In the genomic region with DNA sequence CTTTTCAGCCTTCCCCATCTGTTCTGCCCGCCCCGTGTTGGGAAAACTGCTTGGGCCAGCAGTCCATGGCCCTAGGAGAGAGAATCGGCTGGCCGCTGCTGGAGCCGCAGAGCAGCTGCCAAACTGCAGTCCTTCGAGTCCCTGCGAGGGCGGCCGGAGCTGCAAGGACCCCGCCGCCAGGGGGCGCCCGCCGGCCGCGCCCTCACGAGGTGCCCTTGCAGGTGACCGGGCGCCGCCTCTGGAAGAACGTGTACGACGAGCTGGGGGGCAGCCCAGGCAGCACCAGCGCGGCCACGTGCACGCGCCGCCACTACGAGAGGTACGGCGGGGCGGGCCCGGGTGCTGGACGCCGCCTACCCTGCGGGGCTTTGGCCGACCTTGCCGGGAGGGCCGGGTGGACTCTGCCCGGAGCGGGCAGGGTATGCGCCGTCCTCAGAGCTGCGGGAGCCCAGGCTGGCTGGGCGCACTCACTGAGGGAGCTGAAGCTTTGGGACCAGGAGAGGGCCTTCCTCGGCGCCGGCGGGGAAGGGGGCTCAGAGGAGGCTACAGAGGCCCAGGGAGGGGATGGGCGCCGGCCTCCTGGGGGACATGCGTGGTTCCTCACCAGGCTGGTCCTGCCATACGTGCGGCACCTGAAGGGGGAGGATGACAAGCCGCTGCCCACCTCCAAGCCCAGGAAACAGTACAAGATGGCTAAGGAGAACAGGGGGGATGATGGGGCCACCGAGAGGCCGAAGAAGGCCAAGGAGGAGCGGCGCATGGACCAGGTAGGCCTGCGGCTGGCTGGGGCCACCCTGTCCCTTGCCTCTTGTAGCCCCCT, we compare ENCODE assay signal across 1 cellular context.
A peak's percentile ranks its signal among the peaks of the same experiment; 100 is the strongest.
TF ChIP-seq lines count a peak whose summit lies in the region.

No MANE protein-coding gene starts in this region.

TF ChIP-seq in K562, 482 proteins besides CTCF, POLR2A, EP300 and RAD21 (continued from another document):
- no peak for TF ChIP-seq ZBTB1 (CRISPR knock-in tag; IDR thresholded peaks at IDR 0.05; ENCODE audit: borderline replicate concordance, low read depth)
- no peak for TF ChIP-seq HDAC1 (IDR thresholded peaks at IDR 0.05)
- TF ChIP-seq, protein P1, sequence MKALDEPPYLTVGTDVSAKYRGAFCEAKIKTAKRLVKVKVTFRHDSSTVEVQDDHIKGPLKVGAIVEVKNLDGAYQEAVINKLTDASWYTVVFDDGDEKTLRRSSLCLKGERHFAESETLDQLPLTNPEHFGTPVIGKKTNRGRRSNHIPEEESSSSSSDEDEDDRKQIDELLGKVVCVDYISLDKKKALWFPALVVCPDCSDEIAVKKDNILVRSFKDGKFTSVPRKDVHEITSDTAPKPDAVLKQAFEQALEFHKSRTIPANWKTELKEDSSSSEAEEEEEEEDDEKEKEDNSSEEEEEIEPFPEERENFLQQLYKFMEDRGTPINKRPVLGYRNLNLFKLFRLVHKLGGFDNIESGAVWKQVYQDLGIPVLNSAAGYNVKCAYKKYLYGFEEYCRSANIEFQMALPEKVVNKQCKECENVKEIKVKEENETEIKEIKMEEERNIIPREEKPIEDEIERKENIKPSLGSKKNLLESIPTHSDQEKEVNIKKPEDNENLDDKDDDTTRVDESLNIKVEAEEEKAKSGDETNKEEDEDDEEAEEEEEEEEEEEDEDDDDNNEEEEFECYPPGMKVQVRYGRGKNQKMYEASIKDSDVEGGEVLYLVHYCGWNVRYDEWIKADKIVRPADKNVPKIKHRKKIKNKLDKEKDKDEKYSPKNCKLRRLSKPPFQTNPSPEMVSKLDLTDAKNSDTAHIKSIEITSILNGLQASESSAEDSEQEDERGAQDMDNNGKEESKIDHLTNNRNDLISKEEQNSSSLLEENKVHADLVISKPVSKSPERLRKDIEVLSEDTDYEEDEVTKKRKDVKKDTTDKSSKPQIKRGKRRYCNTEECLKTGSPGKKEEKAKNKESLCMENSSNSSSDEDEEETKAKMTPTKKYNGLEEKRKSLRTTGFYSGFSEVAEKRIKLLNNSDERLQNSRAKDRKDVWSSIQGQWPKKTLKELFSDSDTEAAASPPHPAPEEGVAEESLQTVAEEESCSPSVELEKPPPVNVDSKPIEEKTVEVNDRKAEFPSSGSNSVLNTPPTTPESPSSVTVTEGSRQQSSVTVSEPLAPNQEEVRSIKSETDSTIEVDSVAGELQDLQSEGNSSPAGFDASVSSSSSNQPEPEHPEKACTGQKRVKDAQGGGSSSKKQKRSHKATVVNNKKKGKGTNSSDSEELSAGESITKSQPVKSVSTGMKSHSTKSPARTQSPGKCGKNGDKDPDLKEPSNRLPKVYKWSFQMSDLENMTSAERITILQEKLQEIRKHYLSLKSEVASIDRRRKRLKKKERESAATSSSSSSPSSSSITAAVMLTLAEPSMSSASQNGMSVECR (CRISPR knock-in tag; IDR thresholded peaks at IDR 0.05) = no peak
- TF ChIP-seq HSF4 (CRISPR knock-in tag; IDR thresholded peaks at IDR 0.05; ENCODE audit: borderline replicate concordance) = no peak
- no peak for TF ChIP-seq FOXJ3 (CRISPR knock-in tag; IDR thresholded peaks at IDR 0.05)
- TF ChIP-seq NFE2 (IDR thresholded peaks at IDR 0.05; ENCODE audit: low read depth) = no peak
- peak in 1 of 2 experiments; percentile 50; a peak in 1 of 4 replicates for TF ChIP-seq NONO (IDR thresholded peaks at IDR 0.05; ENCODE audit: low read depth in 2 of 2, low read length in 1 of 2)
- TF ChIP-seq, protein P2, sequence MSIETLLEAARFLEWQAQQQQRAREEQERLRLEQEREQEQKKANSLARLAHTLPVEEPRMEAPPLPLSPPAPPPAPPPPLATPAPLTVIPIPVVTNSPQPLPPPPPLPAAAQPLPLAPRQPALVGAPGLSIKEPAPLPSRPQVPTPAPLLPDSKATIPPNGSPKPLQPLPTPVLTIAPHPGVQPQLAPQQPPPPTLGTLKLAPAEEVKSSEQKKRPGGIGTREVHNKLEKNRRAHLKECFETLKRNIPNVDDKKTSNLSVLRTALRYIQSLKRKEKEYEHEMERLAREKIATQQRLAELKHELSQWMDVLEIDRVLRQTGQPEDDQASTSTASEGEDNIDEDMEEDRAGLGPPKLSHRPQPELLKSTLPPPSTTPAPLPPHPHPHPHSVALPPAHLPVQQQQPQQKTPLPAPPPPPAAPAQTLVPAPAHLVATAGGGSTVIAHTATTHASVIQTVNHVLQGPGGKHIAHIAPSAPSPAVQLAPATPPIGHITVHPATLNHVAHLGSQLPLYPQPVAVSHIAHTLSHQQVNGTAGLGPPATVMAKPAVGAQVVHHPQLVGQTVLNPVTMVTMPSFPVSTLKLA (conservative IDR thresholded peaks at IDR 0.05) = peak in 1 of 2 experiments; percentile 64; a peak in 2 of 4 replicates
- TF ChIP-seq, protein P3, sequence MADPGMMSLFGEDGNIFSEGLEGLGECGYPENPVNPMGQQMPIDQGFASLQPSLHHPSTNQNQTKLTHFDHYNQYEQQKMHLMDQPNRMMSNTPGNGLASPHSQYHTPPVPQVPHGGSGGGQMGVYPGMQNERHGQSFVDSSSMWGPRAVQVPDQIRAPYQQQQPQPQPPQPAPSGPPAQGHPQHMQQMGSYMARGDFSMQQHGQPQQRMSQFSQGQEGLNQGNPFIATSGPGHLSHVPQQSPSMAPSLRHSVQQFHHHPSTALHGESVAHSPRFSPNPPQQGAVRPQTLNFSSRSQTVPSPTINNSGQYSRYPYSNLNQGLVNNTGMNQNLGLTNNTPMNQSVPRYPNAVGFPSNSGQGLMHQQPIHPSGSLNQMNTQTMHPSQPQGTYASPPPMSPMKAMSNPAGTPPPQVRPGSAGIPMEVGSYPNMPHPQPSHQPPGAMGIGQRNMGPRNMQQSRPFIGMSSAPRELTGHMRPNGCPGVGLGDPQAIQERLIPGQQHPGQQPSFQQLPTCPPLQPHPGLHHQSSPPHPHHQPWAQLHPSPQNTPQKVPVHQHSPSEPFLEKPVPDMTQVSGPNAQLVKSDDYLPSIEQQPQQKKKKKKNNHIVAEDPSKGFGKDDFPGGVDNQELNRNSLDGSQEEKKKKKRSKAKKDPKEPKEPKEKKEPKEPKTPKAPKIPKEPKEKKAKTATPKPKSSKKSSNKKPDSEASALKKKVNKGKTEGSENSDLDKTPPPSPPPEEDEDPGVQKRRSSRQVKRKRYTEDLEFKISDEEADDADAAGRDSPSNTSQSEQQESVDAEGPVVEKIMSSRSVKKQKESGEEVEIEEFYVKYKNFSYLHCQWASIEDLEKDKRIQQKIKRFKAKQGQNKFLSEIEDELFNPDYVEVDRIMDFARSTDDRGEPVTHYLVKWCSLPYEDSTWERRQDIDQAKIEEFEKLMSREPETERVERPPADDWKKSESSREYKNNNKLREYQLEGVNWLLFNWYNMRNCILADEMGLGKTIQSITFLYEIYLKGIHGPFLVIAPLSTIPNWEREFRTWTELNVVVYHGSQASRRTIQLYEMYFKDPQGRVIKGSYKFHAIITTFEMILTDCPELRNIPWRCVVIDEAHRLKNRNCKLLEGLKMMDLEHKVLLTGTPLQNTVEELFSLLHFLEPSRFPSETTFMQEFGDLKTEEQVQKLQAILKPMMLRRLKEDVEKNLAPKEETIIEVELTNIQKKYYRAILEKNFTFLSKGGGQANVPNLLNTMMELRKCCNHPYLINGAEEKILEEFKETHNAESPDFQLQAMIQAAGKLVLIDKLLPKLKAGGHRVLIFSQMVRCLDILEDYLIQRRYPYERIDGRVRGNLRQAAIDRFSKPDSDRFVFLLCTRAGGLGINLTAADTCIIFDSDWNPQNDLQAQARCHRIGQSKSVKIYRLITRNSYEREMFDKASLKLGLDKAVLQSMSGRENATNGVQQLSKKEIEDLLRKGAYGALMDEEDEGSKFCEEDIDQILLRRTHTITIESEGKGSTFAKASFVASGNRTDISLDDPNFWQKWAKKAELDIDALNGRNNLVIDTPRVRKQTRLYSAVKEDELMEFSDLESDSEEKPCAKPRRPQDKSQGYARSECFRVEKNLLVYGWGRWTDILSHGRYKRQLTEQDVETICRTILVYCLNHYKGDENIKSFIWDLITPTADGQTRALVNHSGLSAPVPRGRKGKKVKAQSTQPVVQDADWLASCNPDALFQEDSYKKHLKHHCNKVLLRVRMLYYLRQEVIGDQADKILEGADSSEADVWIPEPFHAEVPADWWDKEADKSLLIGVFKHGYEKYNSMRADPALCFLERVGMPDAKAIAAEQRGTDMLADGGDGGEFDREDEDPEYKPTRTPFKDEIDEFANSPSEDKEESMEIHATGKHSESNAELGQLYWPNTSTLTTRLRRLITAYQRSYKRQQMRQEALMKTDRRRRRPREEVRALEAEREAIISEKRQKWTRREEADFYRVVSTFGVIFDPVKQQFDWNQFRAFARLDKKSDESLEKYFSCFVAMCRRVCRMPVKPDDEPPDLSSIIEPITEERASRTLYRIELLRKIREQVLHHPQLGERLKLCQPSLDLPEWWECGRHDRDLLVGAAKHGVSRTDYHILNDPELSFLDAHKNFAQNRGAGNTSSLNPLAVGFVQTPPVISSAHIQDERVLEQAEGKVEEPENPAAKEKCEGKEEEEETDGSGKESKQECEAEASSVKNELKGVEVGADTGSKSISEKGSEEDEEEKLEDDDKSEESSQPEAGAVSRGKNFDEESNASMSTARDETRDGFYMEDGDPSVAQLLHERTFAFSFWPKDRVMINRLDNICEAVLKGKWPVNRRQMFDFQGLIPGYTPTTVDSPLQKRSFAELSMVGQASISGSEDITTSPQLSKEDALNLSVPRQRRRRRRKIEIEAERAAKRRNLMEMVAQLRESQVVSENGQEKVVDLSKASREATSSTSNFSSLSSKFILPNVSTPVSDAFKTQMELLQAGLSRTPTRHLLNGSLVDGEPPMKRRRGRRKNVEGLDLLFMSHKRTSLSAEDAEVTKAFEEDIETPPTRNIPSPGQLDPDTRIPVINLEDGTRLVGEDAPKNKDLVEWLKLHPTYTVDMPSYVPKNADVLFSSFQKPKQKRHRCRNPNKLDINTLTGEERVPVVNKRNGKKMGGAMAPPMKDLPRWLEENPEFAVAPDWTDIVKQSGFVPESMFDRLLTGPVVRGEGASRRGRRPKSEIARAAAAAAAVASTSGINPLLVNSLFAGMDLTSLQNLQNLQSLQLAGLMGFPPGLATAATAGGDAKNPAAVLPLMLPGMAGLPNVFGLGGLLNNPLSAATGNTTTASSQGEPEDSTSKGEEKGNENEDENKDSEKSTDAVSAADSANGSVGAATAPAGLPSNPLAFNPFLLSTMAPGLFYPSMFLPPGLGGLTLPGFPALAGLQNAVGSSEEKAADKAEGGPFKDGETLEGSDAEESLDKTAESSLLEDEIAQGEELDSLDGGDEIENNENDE (IDR thresholded peaks at IDR 0.05; ENCODE audit: low read depth, low read length) = no peak
- TF ChIP-seq, protein P4, sequence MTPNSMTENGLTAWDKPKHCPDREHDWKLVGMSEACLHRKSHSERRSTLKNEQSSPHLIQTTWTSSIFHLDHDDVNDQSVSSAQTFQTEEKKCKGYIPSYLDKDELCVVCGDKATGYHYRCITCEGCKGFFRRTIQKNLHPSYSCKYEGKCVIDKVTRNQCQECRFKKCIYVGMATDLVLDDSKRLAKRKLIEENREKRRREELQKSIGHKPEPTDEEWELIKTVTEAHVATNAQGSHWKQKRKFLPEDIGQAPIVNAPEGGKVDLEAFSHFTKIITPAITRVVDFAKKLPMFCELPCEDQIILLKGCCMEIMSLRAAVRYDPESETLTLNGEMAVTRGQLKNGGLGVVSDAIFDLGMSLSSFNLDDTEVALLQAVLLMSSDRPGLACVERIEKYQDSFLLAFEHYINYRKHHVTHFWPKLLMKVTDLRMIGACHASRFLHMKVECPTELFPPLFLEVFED (CRISPR knock-in tag; conservative IDR thresholded peaks at IDR 0.05) = no peak
- TF ChIP-seq ZSCAN29 (IDR thresholded peaks at IDR 0.05) = no peak
- TF ChIP-seq, protein P5, sequence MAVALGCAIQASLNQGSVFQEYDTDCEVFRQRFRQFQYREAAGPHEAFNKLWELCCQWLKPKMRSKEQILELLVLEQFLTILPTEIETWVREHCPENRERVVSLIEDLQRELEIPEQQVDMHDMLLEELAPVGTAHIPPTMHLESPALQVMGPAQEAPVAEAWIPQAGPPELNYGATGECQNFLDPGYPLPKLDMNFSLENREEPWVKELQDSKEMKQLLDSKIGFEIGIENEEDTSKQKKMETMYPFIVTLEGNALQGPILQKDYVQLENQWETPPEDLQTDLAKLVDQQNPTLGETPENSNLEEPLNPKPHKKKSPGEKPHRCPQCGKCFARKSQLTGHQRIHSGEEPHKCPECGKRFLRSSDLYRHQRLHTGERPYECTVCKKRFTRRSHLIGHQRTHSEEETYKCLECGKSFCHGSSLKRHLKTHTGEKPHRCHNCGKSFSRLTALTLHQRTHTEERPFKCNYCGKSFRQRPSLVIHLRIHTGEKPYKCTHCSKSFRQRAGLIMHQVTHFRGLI (CRISPR knock-in tag; IDR thresholded peaks at IDR 0.05) = no peak
- TF ChIP-seq, protein P6, sequence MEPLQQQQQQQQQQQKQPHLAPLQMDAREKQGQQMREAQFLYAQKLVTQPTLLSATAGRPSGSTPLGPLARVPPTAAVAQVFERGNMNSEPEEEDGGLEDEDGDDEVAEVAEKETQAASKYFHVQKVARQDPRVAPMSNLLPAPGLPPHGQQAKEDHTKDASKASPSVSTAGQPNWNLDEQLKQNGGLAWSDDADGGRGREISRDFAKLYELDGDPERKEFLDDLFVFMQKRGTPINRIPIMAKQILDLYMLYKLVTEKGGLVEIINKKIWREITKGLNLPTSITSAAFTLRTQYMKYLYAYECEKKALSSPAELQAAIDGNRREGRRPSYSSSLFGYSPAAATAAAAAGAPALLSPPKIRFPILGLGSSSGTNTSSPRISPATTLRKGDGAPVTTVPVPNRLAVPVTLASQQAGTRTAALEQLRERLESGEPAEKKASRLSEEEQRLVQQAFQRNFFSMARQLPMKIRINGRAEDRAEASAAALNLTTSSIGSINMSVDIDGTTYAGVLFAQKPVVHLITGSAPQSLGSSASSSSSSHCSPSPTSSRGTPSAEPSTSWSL (CRISPR knock-in tag; IDR thresholded peaks at IDR 0.05; ENCODE audit: borderline replicate concordance) = no peak
- TF ChIP-seq ZNF561 (CRISPR knock-in tag; conservative IDR thresholded peaks at IDR 0.05) = no peak
- TF ChIP-seq POLR2G (IDR thresholded peaks at IDR 0.05; ENCODE audit: low read depth, low read length) = peak; percentile 38; the same call in 1 of the 2 replicates
- TF ChIP-seq ZNF766 (CRISPR knock-in tag; conservative IDR thresholded peaks at IDR 0.05) = no peak
- no peak for TF ChIP-seq TEAD1 (CRISPR knock-in tag; IDR thresholded peaks at IDR 0.05)
- no peak for TF ChIP-seq FUS (optimal IDR thresholded peaks at IDR 0.05; ENCODE audit: low read depth, low read length)
- TF ChIP-seq LEF1 (IDR thresholded peaks at IDR 0.05) = no peak
- TF ChIP-seq, protein P7, sequence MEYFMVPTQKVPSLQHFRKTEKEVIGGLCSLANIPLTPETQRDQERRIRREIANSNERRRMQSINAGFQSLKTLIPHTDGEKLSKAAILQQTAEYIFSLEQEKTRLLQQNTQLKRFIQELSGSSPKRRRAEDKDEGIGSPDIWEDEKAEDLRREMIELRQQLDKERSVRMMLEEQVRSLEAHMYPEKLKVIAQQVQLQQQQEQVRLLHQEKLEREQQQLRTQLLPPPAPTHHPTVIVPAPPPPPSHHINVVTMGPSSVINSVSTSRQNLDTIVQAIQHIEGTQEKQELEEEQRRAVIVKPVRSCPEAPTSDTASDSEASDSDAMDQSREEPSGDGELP (CRISPR knock-in tag; IDR thresholded peaks at IDR 0.05; ENCODE audit: borderline replicate concordance) = peak; percentile 66; the same call in 1 of the 2 replicates
- TF ChIP-seq CREM (IDR thresholded peaks at IDR 0.05; ENCODE audit: low read depth) = 0 out of 2 replicates have a peak, but pooled peaks have one; percentile 42
- no peak for TF ChIP-seq LARP7 (IDR thresholded peaks at IDR 0.05)
